In genomic region chr17:77882481-77883212, GRCh38 we compare ENCODE assay signal across 7 cellular contexts.
DNase-seq lines count a peak whose midpoint lies in the region; ATAC-seq and TF ChIP-seq lines count a peak whose summit lies in the region.

No MANE protein-coding gene starts in this region.

- POLR2A ChIA-PET in activated B cell treated with CpG ODN at 0.5 μM for 24 hours (lab: Charles Lee), result interaction anchor here (0.6 to 6.0 kb wide), 9 partner anchors 8 to 743 kb away, joined by 3 to 132 read pairs (median 4); partner anchors contain the start of gene TNRC6C
- POLR2A ChIA-PET in Caco-2 (lab: Charles Lee), result no interaction called here

- H3K4me1 Mint-ChIP-seq in activated B cell treated with CpG ODN at 0.5 μM for 24 hours, result peaks cover 88% of the 10 kb centered on the region
- peaks cover 21% of the 10 kb centered on the region for H3K4me1 Mint-ChIP-seq in Caco-2 (ENCODE audit: low read depth, unreplicated experiment)

- H3K4me3 ChIP-seq in body of pancreas, result no peak overlapping the region
- no peak overlapping the region for H3K4me3 ChIP-seq in Caco-2 (ENCODE audit: low read depth, low read length)
- no peak overlapping the region for H3K4me3 ChIP-seq in ovary

- DNase-seq in activated B cell treated with CpG ODN at 0.5 μM for 24 hours, result peak; percentile 59
- peak; percentile 40 to 74 (median 54) for DNase-seq in body of pancreas
- DNase-seq in medulla oblongata (ENCODE audit: extremely low spot score), result peak; percentile 79
- peak; percentile 44 to 55 for DNase-seq in stimulated activated CD8-positive, alpha-beta memory T cell treated with anti-CD3 and anti-CD28 coated beads, Interleukin-7, amount 100 ng/mL, for 1 hour (ENCODE audit: low read depth in 2 of 2)
- no peak for DNase-seq in Caco-2
- DNase-seq in ovary, result no peak

- TF ChIP-seq POLR2A in body of pancreas (IDR thresholded peaks at IDR 0.05) (no peak), ovary (IDR thresholded peaks at IDR 0.05) (no peak)

- H3K4me3 Mint-ChIP-seq in activated B cell treated with CpG ODN at 0.5 μM for 24 hours, result peak overlapping the region; percentile 76
- H3K4me3 Mint-ChIP-seq in Caco-2 (ENCODE audit: unreplicated experiment), result no peak overlapping the region

- ATAC-seq in HG02759 (IDR thresholded peaks at IDR 0.05; ENCODE audit: unreplicated experiment) (peak; percentile 45), activated B cell treated with CpG ODN at 0.5 μM for 24 hours (ENCODE audit: low read depth) (peak; percentile 59), body of pancreas (peak; percentile 73)

- H3K36me3 Mint-ChIP-seq in activated B cell treated with CpG ODN at 0.5 μM for 24 hours (ENCODE audit: low read depth), result no peaks in the 10 kb centered on the region
- H3K36me3 Mint-ChIP-seq in Caco-2 (ENCODE audit: insufficient read depth, unreplicated experiment), result no peaks in the 10 kb centered on the region

- H3K9me3 ChIP-seq in body of pancreas (no peaks in the 10 kb centered on the region), Caco-2 (no peaks in the 10 kb centered on the region), ovary (no peaks in the 10 kb centered on the region)

- intact Hi-C loops in activated B cell treated with CpG ODN at 0.5 μM for 24 hours (cut with micrococcal nuclease) (loop anchor here (1.0 to 10.0 kb wide), 5 partner anchors 34 to 558 kb away; partner anchors contain the start of gene TNRC6C), body of pancreas (cut with DNase I) (no loop called here), Caco-2 (cut with micrococcal nuclease; ENCODE audit: unreplicated experiment) (loop anchor here (10.0 kb wide), 1 partner anchor 132 kb away; no protein-coding TSS in a partner anchor), ovary (cut with DNase I) (no loop called here)

- WGBS in body of pancreas, 2 donors, result 25 to 29% methylated on average over 11 to 12 of the region's 12 CpGs
- WGBS in ovary, 3 donors, result 47 to 53% (median 48%) methylated on average over 12 of the region's 12 CpGs

- H3K27ac Mint-ChIP-seq in activated B cell treated with CpG ODN at 0.5 μM for 24 hours, result peak overlapping the region; percentile 86
- no peak overlapping the region for H3K27ac Mint-ChIP-seq in Caco-2 (ENCODE audit: unreplicated experiment)

- H3K27me3 ChIP-seq in body of pancreas (no peaks in the 10 kb centered on the region), Caco-2 (replicated peaks; ENCODE audit: control insufficient read depth, insufficient read depth, low read length) (peaks cover 6% of the 10 kb centered on the region), ovary (no peaks in the 10 kb centered on the region)

- TF ChIP-seq CTCF in activated B cell treated with CpG ODN at 0.5 μM for 24 hours (IDR thresholded peaks at IDR 0.05) (no peak), body of pancreas (IDR thresholded peaks at IDR 0.05) (no peak), Caco-2 (IDR thresholded peaks at IDR 0.05; ENCODE audit: insufficient read depth in 1 of 2, low read depth in 1 of 2, low read length in 1 of 2, severe bottlenecking in 1 of 2, unreplicated experiment in 1 of 2) (no peak), ovary (IDR thresholded peaks at IDR 0.05) (no peak)

- H3K27ac ChIP-seq in body of pancreas (peak overlapping the region in 2 of 4 donors; percentile 2 to 46), ovary (no peak overlapping the region)

- H3K4me1 ChIP-seq in body of pancreas, result peaks cover 20% of the 10 kb centered on the region
- peaks cover 11% of the 10 kb centered on the region; the same call in 1 of the 2 replicates for H3K4me1 ChIP-seq in Caco-2
- peaks cover 2% of the 10 kb centered on the region for H3K4me1 ChIP-seq in ovary (ENCODE audit: insufficient read depth)

- H3K36me3 ChIP-seq in body of pancreas (replicated peaks in 1 of 2; ENCODE audit: insufficient read depth in 1 of 2, low read depth in 2 of 2) (no peaks in the 10 kb centered on the region), Caco-2 (ENCODE audit: control insufficient read depth, insufficient read depth, low read length) (no peaks in the 10 kb centered on the region), ovary (no peaks in the 10 kb centered on the region)

- H3K27me3 Mint-ChIP-seq in activated B cell treated with CpG ODN at 0.5 μM for 24 hours, result peaks cover 6% of the 10 kb centered on the region
- H3K27me3 Mint-ChIP-seq in Caco-2 (ENCODE audit: insufficient read depth, unreplicated experiment), result peaks cover 26% of the 10 kb centered on the region

- TF ChIP-seq EP300 in ovary (IDR thresholded peaks at IDR 0.05), result no peak

- CTCF ChIA-PET in activated B cell treated with CpG ODN at 0.5 μM for 24 hours (lab: Charles Lee), result no interaction called here
- CTCF ChIA-PET in Caco-2 (lab: Charles Lee), result interaction anchor here (0.6 kb wide), 1 partner anchor 19 kb away, joined by 3 read pairs; no protein-coding TSS in a partner anchor

- BruUV-seq in Caco-2 (replicated peaks; lab: Mats Ljungman, UMichigan), result no TSS peak

- H3K9me3 Mint-ChIP-seq in activated B cell treated with CpG ODN at 0.5 μM for 24 hours (no peaks in the 10 kb centered on the region), Caco-2 (ENCODE audit: unreplicated experiment) (no peaks in the 10 kb centered on the region)

Comparison
In these comparisons a context has a peak if more than half of its experiments do, and no peak if none do; other contexts are left out.
1. DNase-seq: peak in activated B cell treated with CpG ODN at 0.5 μM for 24 hours (single experiment), body of pancreas (4 of 4), medulla oblongata (single experiment) and stimulated activated CD8-positive, alpha-beta memory T cell treated with anti-CD3 and anti-CD28 coated beads, Interleukin-7, amount 100 ng/mL, for 1 hour (2 of 2); none in Caco-2 (0 of 2) and ovary (0 of 5).
2. intact Hi-C loops: an anchor here in activated B cell treated with CpG ODN at 0.5 μM for 24 hours (1.0 to 10.0 kb wide) and Caco-2 (10.0 kb wide); none called in body of pancreas and ovary.
3. Peak in every context shown above with its lines, with median percentiles within 50 percentile points of each other: ATAC-seq.